Comparison of ENCODE assay signal across 1 cellular context in the genomic region with DNA sequence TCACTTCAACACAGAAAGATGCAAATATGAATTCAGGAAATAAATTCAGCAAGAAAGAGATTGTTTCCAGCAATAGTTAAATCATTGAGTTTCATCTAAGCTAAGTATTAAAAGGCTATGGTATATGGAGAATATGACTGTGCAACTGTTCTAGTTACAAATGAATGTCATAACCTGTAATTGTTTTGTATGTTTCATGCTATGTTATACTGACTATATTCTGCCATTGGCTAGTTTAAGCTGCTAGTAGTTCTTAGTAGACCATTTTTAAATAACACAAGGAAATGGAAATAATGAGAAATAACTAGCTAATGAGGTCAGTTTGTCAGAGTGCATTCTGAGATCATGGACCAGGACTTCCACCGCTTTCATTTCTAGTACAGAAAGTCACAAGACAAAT.
TF ChIP-seq lines count a peak whose summit lies in the region.

No MANE protein-coding gene starts in this region.

TF ChIP-seq in HepG2, 621 proteins besides CTCF, POLR2A, EP300 and RAD21 (continued from another document):
- TF ChIP-seq, protein P1, sequence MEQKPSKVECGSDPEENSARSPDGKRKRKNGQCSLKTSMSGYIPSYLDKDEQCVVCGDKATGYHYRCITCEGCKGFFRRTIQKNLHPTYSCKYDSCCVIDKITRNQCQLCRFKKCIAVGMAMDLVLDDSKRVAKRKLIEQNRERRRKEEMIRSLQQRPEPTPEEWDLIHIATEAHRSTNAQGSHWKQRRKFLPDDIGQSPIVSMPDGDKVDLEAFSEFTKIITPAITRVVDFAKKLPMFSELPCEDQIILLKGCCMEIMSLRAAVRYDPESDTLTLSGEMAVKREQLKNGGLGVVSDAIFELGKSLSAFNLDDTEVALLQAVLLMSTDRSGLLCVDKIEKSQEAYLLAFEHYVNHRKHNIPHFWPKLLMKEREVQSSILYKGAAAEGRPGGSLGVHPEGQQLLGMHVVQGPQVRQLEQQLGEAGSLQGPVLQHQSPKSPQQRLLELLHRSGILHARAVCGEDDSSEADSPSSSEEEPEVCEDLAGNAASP (CRISPR knock-in tag; IDR thresholded peaks at IDR 0.05; ENCODE audit: borderline replicate concordance), result no peak
- TF ChIP-seq ZNF264 (CRISPR knock-in tag; IDR thresholded peaks at IDR 0.05) (no peak), ZIK1 (CRISPR knock-in tag; IDR thresholded peaks at IDR 0.05; ENCODE audit: borderline replicate concordance, low read depth) (no peak), ADNP (CRISPR knock-in tag; IDR thresholded peaks at IDR 0.05) (no peak), SNAPC4 (CRISPR knock-in tag; IDR thresholded peaks at IDR 0.05) (no peak), FOSL2 (CRISPR knock-in tag; IDR thresholded peaks at IDR 0.05) (no peak), NR3C1 (CRISPR knock-in tag; IDR thresholded peaks at IDR 0.05) (no peak), MTA1 (CRISPR knock-in tag; IDR thresholded peaks at IDR 0.05; ENCODE audit: borderline replicate concordance) (no peak), MAZ (IDR thresholded peaks at IDR 0.05; ENCODE audit: borderline replicate concordance, low read depth, low read length) (no peak), MAZ (CRISPR knock-in tag; IDR thresholded peaks at IDR 0.05; ENCODE audit: low read depth) (no peak), JUNB (CRISPR knock-in tag; IDR thresholded peaks at IDR 0.05; ENCODE audit: borderline replicate concordance) (no peak), ZNF703 (CRISPR knock-in tag; IDR thresholded peaks at IDR 0.05; ENCODE audit: borderline replicate concordance) (no peak)
- TF ChIP-seq, protein P2, sequence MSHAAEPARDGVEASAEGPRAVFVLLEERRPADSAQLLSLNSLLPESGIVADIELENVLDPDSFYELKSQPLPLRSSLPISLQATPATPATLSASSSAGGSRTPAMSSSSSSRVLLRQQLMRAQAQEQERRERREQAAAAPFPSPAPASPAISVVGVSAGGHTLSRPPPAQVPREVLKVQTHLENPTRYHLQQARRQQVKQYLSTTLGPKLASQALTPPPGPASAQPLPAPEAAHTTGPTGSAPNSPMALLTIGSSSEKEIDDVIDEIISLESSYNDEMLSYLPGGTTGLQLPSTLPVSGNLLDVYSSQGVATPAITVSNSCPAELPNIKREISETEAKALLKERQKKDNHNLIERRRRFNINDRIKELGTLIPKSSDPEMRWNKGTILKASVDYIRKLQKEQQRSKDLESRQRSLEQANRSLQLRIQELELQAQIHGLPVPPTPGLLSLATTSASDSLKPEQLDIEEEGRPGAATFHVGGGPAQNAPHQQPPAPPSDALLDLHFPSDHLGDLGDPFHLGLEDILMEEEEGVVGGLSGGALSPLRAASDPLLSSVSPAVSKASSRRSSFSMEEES (CRISPR knock-in tag; IDR thresholded peaks at IDR 0.05), result no peak
